Comparison of ENCODE assay signal across 2 cellular contexts in the genomic region with DNA sequence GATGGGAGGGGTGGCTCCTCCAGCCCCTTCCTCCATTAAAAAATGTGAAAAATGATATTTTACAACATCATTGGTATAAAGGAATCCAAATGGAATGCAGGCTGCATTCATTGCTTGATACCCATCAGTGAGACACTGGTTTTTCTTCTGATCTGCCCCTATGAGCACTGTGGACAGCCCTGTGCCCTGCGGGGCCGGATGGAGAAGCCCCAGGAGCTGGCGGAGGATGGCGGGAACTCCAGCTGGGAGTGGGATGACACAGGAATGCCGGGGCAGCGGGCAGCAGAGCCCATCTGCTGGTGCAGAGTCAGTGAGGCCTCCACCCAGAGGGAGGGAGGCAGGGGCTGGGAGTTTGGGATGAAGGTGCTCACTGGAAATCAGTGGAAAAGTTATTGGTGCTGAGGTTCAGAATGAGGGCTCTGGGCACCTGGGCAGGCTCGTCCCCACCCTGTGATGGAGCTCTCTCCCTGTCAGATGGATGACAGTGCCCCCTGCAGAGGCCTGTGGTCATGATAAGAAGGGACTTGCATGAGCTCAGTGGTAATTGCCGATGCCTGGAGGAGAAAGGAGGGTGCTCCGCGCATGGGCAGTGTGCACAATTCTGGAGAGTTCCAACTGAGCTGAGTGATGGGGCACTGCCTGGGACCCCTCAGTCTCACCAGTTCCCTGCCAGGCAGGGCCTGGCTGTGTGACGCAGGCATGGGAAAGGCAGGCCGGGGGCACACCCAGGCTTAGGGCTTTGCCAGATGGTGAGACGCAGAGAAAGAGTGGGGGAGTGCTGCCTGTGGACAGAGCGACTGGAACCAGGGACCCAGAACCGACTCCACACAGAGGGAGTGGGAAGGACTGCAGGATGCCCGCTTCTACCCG.
TF ChIP-seq lines count a peak whose summit lies in the region.

No MANE protein-coding gene starts in this region.

TF ChIP-seq in SK-N-SH treated with all-trans-retinoic acid at 6 μM for 48 hours, 23 proteins besides CTCF, POLR2A, EP300 and RAD21 (continued from another document):
- TF ChIP-seq, protein P1, sequence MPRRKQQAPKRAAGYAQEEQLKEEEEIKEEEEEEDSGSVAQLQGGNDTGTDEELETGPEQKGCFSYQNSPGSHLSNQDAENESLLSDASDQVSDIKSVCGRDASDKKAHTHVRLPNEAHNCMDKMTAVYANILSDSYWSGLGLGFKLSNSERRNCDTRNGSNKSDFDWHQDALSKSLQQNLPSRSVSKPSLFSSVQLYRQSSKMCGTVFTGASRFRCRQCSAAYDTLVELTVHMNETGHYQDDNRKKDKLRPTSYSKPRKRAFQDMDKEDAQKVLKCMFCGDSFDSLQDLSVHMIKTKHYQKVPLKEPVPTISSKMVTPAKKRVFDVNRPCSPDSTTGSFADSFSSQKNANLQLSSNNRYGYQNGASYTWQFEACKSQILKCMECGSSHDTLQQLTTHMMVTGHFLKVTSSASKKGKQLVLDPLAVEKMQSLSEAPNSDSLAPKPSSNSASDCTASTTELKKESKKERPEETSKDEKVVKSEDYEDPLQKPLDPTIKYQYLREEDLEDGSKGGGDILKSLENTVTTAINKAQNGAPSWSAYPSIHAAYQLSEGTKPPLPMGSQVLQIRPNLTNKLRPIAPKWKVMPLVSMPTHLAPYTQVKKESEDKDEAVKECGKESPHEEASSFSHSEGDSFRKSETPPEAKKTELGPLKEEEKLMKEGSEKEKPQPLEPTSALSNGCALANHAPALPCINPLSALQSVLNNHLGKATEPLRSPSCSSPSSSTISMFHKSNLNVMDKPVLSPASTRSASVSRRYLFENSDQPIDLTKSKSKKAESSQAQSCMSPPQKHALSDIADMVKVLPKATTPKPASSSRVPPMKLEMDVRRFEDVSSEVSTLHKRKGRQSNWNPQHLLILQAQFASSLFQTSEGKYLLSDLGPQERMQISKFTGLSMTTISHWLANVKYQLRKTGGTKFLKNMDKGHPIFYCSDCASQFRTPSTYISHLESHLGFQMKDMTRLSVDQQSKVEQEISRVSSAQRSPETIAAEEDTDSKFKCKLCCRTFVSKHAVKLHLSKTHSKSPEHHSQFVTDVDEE (CRISPR knock-in tag; IDR thresholded peaks at IDR 0.05), result no peak
- TF ChIP-seq RARB (CRISPR knock-in tag; IDR thresholded peaks at IDR 0.05) (no peak), ZFP30 (CRISPR knock-in tag; IDR thresholded peaks at IDR 0.05) (no peak), CSDC2 (CRISPR knock-in tag; IDR thresholded peaks at IDR 0.05) (no peak), TOX (CRISPR knock-in tag; IDR thresholded peaks at IDR 0.05; ENCODE audit: borderline replicate concordance) (no peak), ZNF70 (CRISPR knock-in tag; IDR thresholded peaks at IDR 0.05) (no peak), CSRNP3 (CRISPR knock-in tag; IDR thresholded peaks at IDR 0.05) (no peak), ZNF8 (CRISPR knock-in tag; IDR thresholded peaks at IDR 0.05) (no peak), BACH2 (CRISPR knock-in tag; IDR thresholded peaks at IDR 0.05; ENCODE audit: borderline replicate concordance) (no peak)

TF ChIP-seq in SK-N-SH, 30 proteins besides CTCF, POLR2A, EP300 and RAD21 (continued from another document):
- TF ChIP-seq, protein P2, sequence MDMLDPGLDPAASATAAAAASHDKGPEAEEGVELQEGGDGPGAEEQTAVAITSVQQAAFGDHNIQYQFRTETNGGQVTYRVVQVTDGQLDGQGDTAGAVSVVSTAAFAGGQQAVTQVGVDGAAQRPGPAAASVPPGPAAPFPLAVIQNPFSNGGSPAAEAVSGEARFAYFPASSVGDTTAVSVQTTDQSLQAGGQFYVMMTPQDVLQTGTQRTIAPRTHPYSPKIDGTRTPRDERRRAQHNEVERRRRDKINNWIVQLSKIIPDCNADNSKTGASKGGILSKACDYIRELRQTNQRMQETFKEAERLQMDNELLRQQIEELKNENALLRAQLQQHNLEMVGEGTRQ (IDR thresholded peaks at IDR 0.05; ENCODE audit: borderline replicate concordance, low read depth, low read length), result no peak
- no peak for TF ChIP-seq GATA2 (CRISPR knock-in tag; IDR thresholded peaks at IDR 0.05)
